ENCODE assay signal across 20 cellular contexts in the genomic region with DNA sequence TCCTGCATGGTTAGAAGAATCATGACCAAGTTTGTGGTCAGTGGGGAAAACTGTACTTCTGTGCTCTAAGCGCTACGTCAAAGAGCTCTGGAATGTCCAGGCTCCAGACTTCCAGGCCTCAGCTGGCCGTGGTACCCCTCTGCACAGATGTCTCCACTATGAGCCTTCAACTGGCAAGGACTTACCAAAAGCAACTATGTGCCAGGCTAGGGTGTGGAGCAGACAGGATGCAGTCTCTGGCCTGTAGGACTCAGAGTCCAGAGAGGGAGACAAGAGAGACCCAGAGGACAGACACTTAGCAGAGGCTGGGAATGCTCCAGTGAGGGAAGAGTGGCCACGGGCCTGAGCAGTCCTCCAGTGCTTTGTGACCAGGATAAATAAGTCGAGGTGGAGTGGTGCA. TPM values are rescaled to one million over a fixed set of nuclear protein-coding genes. Genes with fewer than 3 reads are reported as not detected.
DNase-seq lines count a peak whose midpoint lies in the region; ATAC-seq, FAIRE-seq and TF ChIP-seq lines count a peak whose summit lies in the region.
"Had no signal": no experiment of that assay in that cellular context is flagged by ENCODE, and none has a peak within 500 bp of the region (broad histone marks: within the 10 kb centered on the region; RNA-seq: fewer than 3 reads in every experiment).

No MANE protein-coding gene starts in this region.

- no peak overlapping the region for H4K91ac ChIP-seq in IMR-90 (ENCODE audit: insufficient read depth, low read depth, low read length)

- no peak overlapping the region for H2AK5ac ChIP-seq in IMR-90 (ENCODE audit: low read depth, low read length)

- no peaks in the 10 kb centered on the region for H3K9me3 ChIP-seq in IMR-90 (ENCODE audit: control insufficient read depth, insufficient read depth, low read length)
- no peaks in the 10 kb centered on the region for H3K9me3 ChIP-seq in astrocyte (ENCODE audit: insufficient read depth, low read depth, low read length)
- H3K9me3 ChIP-seq in naive thymus-derived CD4-positive, alpha-beta T cell (ENCODE audit: control insufficient read depth in 2 of 3, low read length in 3 of 3), result no peaks in the 10 kb centered on the region
- no peaks in the 10 kb centered on the region for H3K9me3 ChIP-seq in ovary
- H3K9me3 ChIP-seq: stomach had no signal

- ATAC-seq in IMR-90 (ENCODE audit: low read depth) (peak; percentile 24; the same call in 1 of the 2 replicates), HG03432 (IDR thresholded peaks at IDR 0.05; ENCODE audit: unreplicated experiment) (no peak)
- no peak for ATAC-seq in naive thymus-derived CD4-positive, alpha-beta T cell
- ATAC-seq: WTC11 had no signal

- H3K4me3 ChIP-seq in IMR-90 (ENCODE audit: insufficient read depth, low read depth, low read length) (no peak overlapping the region), astrocyte (ENCODE audit: insufficient read depth, low read depth, low read length) (no peak overlapping the region), ovary (no peak overlapping the region)
- H3K4me3 ChIP-seq in naive thymus-derived CD4-positive, alpha-beta T cell (ENCODE audit: low read length), result no peak overlapping the region
- H3K4me3 ChIP-seq: stomach had no signal

- no peak overlapping the region for H2BK15ac ChIP-seq in IMR-90 (ENCODE audit: low read depth, low read length)

- H3K9ac ChIP-seq in IMR-90 (ENCODE audit: low read depth, low read length) (no peak overlapping the region), astrocyte (ENCODE audit: low read length) (no peak overlapping the region)

- no peak overlapping the region for H4K8ac ChIP-seq in IMR-90 (ENCODE audit: low read depth in 2 of 2, low read length in 2 of 2)

- H2AK9ac ChIP-seq in IMR-90 (replicated peaks; ENCODE audit: low read depth, low read length, poor library complexity), result no peak overlapping the region

- H4K20me1 ChIP-seq in IMR-90 (ENCODE audit: insufficient read depth, low read length), result no peaks in the 10 kb centered on the region
- no peaks in the 10 kb centered on the region for H4K20me1 ChIP-seq in astrocyte (ENCODE audit: insufficient read depth, low read length)

- no peak for TF ChIP-seq CTCF in IMR-90 (conservative IDR thresholded peaks at IDR 0.05; ENCODE audit: low read depth, low read length)
- no peak for TF ChIP-seq CTCF in astrocyte (IDR thresholded peaks at IDR 0.05; ENCODE audit: insufficient read depth, low read depth, low read length)
- TF ChIP-seq CTCF in ovary (IDR thresholded peaks at IDR 0.05), result no peak

- H3K18ac ChIP-seq in IMR-90 (ENCODE audit: low read depth, low read length), result no peak overlapping the region

- dilution Hi-C loops in IMR-90 (cut with HindIII; ENCODE audit: low sequenced_read_pairs, unreplicated experiment), result no loop called here

- no peak for TF ChIP-seq POLR2A in IMR-90 (IDR thresholded peaks at IDR 0.05; ENCODE audit: low read depth, low read length)
- TF ChIP-seq POLR2A in ovary (IDR thresholded peaks at IDR 0.05), result no peak

- no peak overlapping the region for H4K5ac ChIP-seq in IMR-90 (ENCODE audit: low read depth, low read length)

- no peaks in the 10 kb centered on the region for H3K9me1 ChIP-seq in IMR-90 (ENCODE audit: insufficient read depth, low read length)

- no peak overlapping the region for H3K23ac ChIP-seq in IMR-90 (ENCODE audit: low read depth, low read length)

- H3K4me3 Mint-ChIP-seq in astrocyte (ENCODE audit: unreplicated experiment), result peak overlapping the region; percentile 34
- peak overlapping the region in 6 of 10 donors; percentile 3 to 61 (median 39) for H3K4me3 Mint-ChIP-seq in naive thymus-derived CD4-positive, alpha-beta T cell
- H3K4me3 Mint-ChIP-seq: HFFc6, WTC11 had no signal

- no TSS peak for BruUV-seq in IMR-90 (replicated peaks; lab: Mats Ljungman, UMichigan)

- intact Hi-C loops in IMR-90 (cut with micrococcal nuclease) (no loop called here), ovary (cut with DNase I) (no loop called here)
- intact Hi-C loops in naive thymus-derived CD4-positive, alpha-beta T cell (cut with micrococcal nuclease), result no loop called here

- in situ Hi-C loops in IMR-90 (cut with MboI; ENCODE audit: low sequenced_read_pairs), result no loop called here

- no peak for FAIRE-seq in astrocyte (lab: Jason Lieb, UNC)

- H3K4ac ChIP-seq in IMR-90 (ENCODE audit: low read depth, low read length), result no peak overlapping the region

- H2AFZ ChIP-seq in IMR-90 (replicated peaks; ENCODE audit: low read length, poor library complexity), result no peak overlapping the region
- H2AFZ ChIP-seq in astrocyte (ENCODE audit: low read depth, low read length), result no peak overlapping the region

- peaks cover 11% of the 10 kb centered on the region for H3K4me1 Mint-ChIP-seq in astrocyte (ENCODE audit: low read depth, unreplicated experiment)
- peaks cover 42 to 94% (median 78%) of the 10 kb centered on the region in 7 donors for H3K4me1 Mint-ChIP-seq in naive thymus-derived CD4-positive, alpha-beta T cell
- H3K4me1 Mint-ChIP-seq: WTC11 had no signal

- H3K36me3 ChIP-seq in IMR-90 (ENCODE audit: control insufficient read depth, insufficient read depth, low read length), result no peaks in the 10 kb centered on the region
- H3K36me3 ChIP-seq in astrocyte (ENCODE audit: insufficient read depth, low read length), result no peaks in the 10 kb centered on the region
- H3K36me3 ChIP-seq in naive thymus-derived CD4-positive, alpha-beta T cell (ENCODE audit: control insufficient read depth in 2 of 3, insufficient read depth in 3 of 3, low read length in 3 of 3), result no peaks in the 10 kb centered on the region
- no peaks in the 10 kb centered on the region for H3K36me3 ChIP-seq in ovary
- H3K36me3 ChIP-seq: stomach had no signal

- TF ChIP-seq RAD21 in IMR-90 (IDR thresholded peaks at IDR 0.05; ENCODE audit: low read length), result no peak

- POLR2A ChIA-PET in IMR-90 (lab: Charles Lee; ENCODE audit: unreplicated experiment), result no interaction called here
- POLR2A ChIA-PET in naive thymus-derived CD4-positive, alpha-beta T cell (lab: Charles Lee), result interaction anchor here (1.5 to 7.0 kb wide), 4 partner anchors 10 to 44 kb away, joined by 3 to 62 read pairs (median 19); no protein-coding TSS in a partner anchor

- H3K14ac ChIP-seq in IMR-90 (replicated peaks; ENCODE audit: low read depth, low read length), result no peak overlapping the region

- no peak overlapping the region for H3K27ac Mint-ChIP-seq in astrocyte (ENCODE audit: unreplicated experiment)
- peak overlapping the region in 8 of 9 donors; percentile 40 to 99 (median 83) for H3K27ac Mint-ChIP-seq in naive thymus-derived CD4-positive, alpha-beta T cell
- H3K27ac Mint-ChIP-seq: HFFc6, WTC11 had no signal

- no peak overlapping the region for H2BK5ac ChIP-seq in IMR-90 (ENCODE audit: low read depth, low read length, poor library complexity, severe bottlenecking)

- peaks cover 3% of the 10 kb centered on the region for H3K9me3 Mint-ChIP-seq in astrocyte (ENCODE audit: unreplicated experiment)
- no peaks in the 10 kb centered on the region for H3K9me3 Mint-ChIP-seq in naive thymus-derived CD4-positive, alpha-beta T cell
- H3K9me3 Mint-ChIP-seq: HFFc6, WTC11 had no signal

- H3K36me3 Mint-ChIP-seq in astrocyte (ENCODE audit: low read depth, unreplicated experiment), result no peaks in the 10 kb centered on the region
- H3K36me3 Mint-ChIP-seq in naive thymus-derived CD4-positive, alpha-beta T cell, result peaks cover 0 to 8% (median 0%) of the 10 kb centered on the region in 5 donors
- H3K36me3 Mint-ChIP-seq: WTC11 had no signal

- H3K79me2 ChIP-seq in astrocyte (ENCODE audit: insufficient read depth, low read length), result no peaks in the 10 kb centered on the region

- H3K4me1 ChIP-seq in IMR-90 (ENCODE audit: control insufficient read depth, insufficient read depth, low read length) (peaks cover 2% of the 10 kb centered on the region; the same call in 1 of the 2 replicates), astrocyte (ENCODE audit: insufficient read depth, low read length) (peaks cover 10% of the 10 kb centered on the region), ovary (ENCODE audit: insufficient read depth) (no peaks in the 10 kb centered on the region)
- peaks cover 40 to 82% of the 10 kb centered on the region in 2 donors for H3K4me1 ChIP-seq in naive thymus-derived CD4-positive, alpha-beta T cell (ENCODE audit: control insufficient read depth in 2 of 2, insufficient read depth in 2 of 2, low read length in 2 of 2)
- H3K4me1 ChIP-seq: stomach had no signal

- H3K27me3 Mint-ChIP-seq in astrocyte (ENCODE audit: low read depth, unreplicated experiment), result peaks cover 19% of the 10 kb centered on the region
- H3K27me3 Mint-ChIP-seq in naive thymus-derived CD4-positive, alpha-beta T cell, result peaks cover 0 to 4% (median 0%) of the 10 kb centered on the region in 5 donors

- H3K79me1 ChIP-seq in IMR-90 (ENCODE audit: low read depth in 1 of 2, low read length in 2 of 2), result no peaks in the 10 kb centered on the region

- H2BK120ac ChIP-seq in IMR-90 (ENCODE audit: low read depth, low read length), result no peak overlapping the region

- H2BK20ac ChIP-seq in IMR-90 (ENCODE audit: low read depth, low read length), result no peak overlapping the region

- H3K27ac ChIP-seq in IMR-90 (ENCODE audit: insufficient read depth, low read length), result no peak overlapping the region
- no peak overlapping the region for H3K27ac ChIP-seq in astrocyte (ENCODE audit: low read depth, low read length)
- no peak overlapping the region for H3K27ac ChIP-seq in naive thymus-derived CD4-positive, alpha-beta T cell (ENCODE audit: low read depth, low read length)
- H3K27ac ChIP-seq in ovary, result no peak overlapping the region
- H3K27ac ChIP-seq: stomach had no signal

- no peak for TF ChIP-seq EP300 in ovary (IDR thresholded peaks at IDR 0.05)

- no peak overlapping the region for H3K56ac ChIP-seq in IMR-90 (ENCODE audit: extremely low read depth, insufficient read depth, low read length)

- peak; percentile 59 for DNase-seq in activated CD8-positive, alpha-beta memory T cell treated with anti-CD3 and anti-CD28 coated beads for 24 hours
- DNase-seq in activated CD8-positive, alpha-beta memory T cell treated with anti-CD3 and anti-CD28 coated beads, Interleukin-2, amount 50 U/mL, for 4 hours, result no peak
- DNase-seq in IMR-90 (peak; percentile 12), astrocyte (ENCODE audit: low read depth) (peak; percentile 74), ovary (no peak), DMS114 treated with DMSO at 0.1 percent for 48 hours (lab: John Stamatoyannopoulos, UW; ENCODE audit: unreplicated experiment) (no peak)
- no peak for DNase-seq in naive thymus-derived CD4-positive, alpha-beta T cell
- DNase-seq: central memory CD4-positive, alpha-beta T cell; DND-41; effector memory CD4-positive, alpha-beta T cell; HFFc6; hippocampal formation; MV-4-11; NCI-H2029; retina; SHP77 treated with DMSO at 0.1 percent for 48 hours; stomach; T-helper 2 cell had no signal

- H3K27me3 ChIP-seq in IMR-90 (ENCODE audit: control insufficient read depth, insufficient read depth, low read length), result peaks cover 13% of the 10 kb centered on the region
- no peaks in the 10 kb centered on the region for H3K27me3 ChIP-seq in astrocyte (ENCODE audit: insufficient read depth, low read length)
- H3K27me3 ChIP-seq in naive thymus-derived CD4-positive, alpha-beta T cell (ENCODE audit: control insufficient read depth in 2 of 2, insufficient read depth in 2 of 2, low read length in 2 of 2), result no peaks in the 10 kb centered on the region
- no peaks in the 10 kb centered on the region for H3K27me3 ChIP-seq in ovary
- H3K27me3 ChIP-seq: stomach had no signal

- H3K4me2 ChIP-seq in IMR-90 (ENCODE audit: low read depth, low read length), result no peak overlapping the region
- peak overlapping the region; percentile 26 for H3K4me2 ChIP-seq in astrocyte (ENCODE audit: low read length)

- WGBS in IMR-90 (ENCODE audit: extremely low coverage in 2 of 2, insufficient read length in 1 of 2), 2 experiments, result no CpG with 5 or more reads among the region's 5 CpGs
- WGBS in ovary, 3 donors, result 62 to 78% (median 76%) methylated on average over 5 of the region's 5 CpGs

- CTCF ChIA-PET in IMR-90 (lab: Yijun Ruan, JAX), result interaction anchor here (0.8 kb wide), 1 partner anchor 19 kb away, joined by 3 read pairs; no protein-coding TSS in a partner anchor
- CTCF ChIA-PET in naive thymus-derived CD4-positive, alpha-beta T cell (lab: Charles Lee), result interaction anchor here (0.6 to 1.1 kb wide), 5 partner anchors 39 to 752 kb away, joined by 3 to 4 read pairs (median 3); no protein-coding TSS in a partner anchor

RNA-seq across cellular contexts. Expression of a gene that starts 31.0 kb away (rescaled TPM):
- total RNA-seq in IMR-90 (2012; rRNA removed) (0.83 and 1.3 TPM in 2 replicates), astrocyte (2.6 TPM in 2 replicates), ovary (10 to 100 TPM in 1 of 7 donors, 1 to 10 TPM in 6; 2.9 to 15.2 (median 4.2) TPM)
- polyA plus RNA-seq in IMR-90 (2012; rRNA removed) (3.4 and 3.8 TPM in 2 replicates), ovary (1 to 10 TPM; 1.7 to 2.5 TPM)
- polyA plus RNA-seq in IMR-90 (2012; cell fraction: cytosol; rRNA removed), result 2.4 and 3.0 TPM in 2 replicates
- 4.0 and 4.2 TPM in 2 replicates for polyA plus RNA-seq in IMR-90 (2012; cell fraction: nucleus; rRNA removed; ENCODE audit: low replicate concordance)
- 1,000 to 10,000 TPM in 2 of 5 experiments, 100 to 1,000 TPM in 3; 203 to 1,066 (median 643) TPM for total RNA-seq in naive thymus-derived CD4-positive, alpha-beta T cell
- 100 to 1,000 TPM; 356 to 560 TPM for polyA plus RNA-seq in naive thymus-derived CD4-positive, alpha-beta T cell

Comparison
In these comparisons a context has a peak if more than half of its experiments do, and no peak if none do; other contexts are left out.
1. DNase-seq: peak in activated CD8-positive, alpha-beta memory T cell treated with anti-CD3 and anti-CD28 coated beads for 24 hours (single experiment), IMR-90 (single experiment) and astrocyte (single experiment); none in activated CD8-positive, alpha-beta memory T cell treated with anti-CD3 and anti-CD28 coated beads, Interleukin-2, amount 50 U/mL, for 4 hours (single experiment), naive thymus-derived CD4-positive, alpha-beta T cell (0 of 9), ovary (0 of 5) and DMS114 treated with DMSO at 0.1 percent for 48 hours (single experiment).
2. RNA of a gene that starts 31.0 kb away (total RNA-seq): 203 to 1,066 TPM in naive thymus-derived CD4-positive, alpha-beta T cell; 2.9 to 15.2 TPM in ovary, 2.6 TPM in astrocyte and 0.83 to 1.3 TPM in IMR-90; every median in the first group is over 10 times any median in the second.